Comparison of ENCODE assay signal across 8 cellular contexts in the genomic region with DNA sequence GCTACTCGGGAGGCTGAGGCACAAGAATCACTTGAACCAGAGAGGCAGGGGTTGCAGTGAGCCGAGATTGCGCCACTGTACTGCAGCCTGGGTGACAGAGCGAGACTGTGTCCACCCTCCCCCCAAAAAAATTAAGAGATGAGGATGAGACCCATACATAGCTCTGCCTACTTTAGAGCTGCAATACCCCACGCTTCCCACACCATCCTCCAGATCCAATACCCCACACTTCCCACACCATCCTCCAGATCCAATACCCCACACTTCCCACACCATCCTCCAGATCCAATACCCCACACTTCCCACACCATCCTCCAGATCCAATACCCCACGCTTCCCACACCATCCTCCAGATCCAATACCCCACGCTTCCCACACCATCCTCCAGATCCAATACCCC. TPM values are rescaled to one million over a fixed set of nuclear protein-coding genes. Genes with fewer than 3 reads are reported as not detected.
DNase-seq lines count a peak whose midpoint lies in the region; ATAC-seq, FAIRE-seq and TF ChIP-seq lines count a peak whose summit lies in the region.
"Not testable (repeated sequence)": the region's sequence is repeated elsewhere in the genome, so short reads cannot be mapped to it uniquely, and the experiment has no call there.

No MANE protein-coding gene starts in this region.

- CTCF ChIA-PET in A549 (lab: Yijun Ruan, JAX) (interaction anchor here (0.7 to 32.4 kb wide), 7 partner anchors 9 to 158 kb away, joined by 3 to 821 read pairs (median 5); partner anchors contain the start of gene TOR2A), IMR-90 (lab: Yijun Ruan, JAX) (interaction anchor here (0.6 kb wide), 1 partner anchor 9 kb away, joined by 3 read pairs; no protein-coding TSS in a partner anchor), SK-N-SH (lab: Yijun Ruan, JAX) (interaction anchor here (0.6 to 17.4 kb wide), 4 partner anchors 9 to 157 kb away, joined by 4 to 277 read pairs (median 8); partner anchors contain the start of gene TOR2A)

- WGBS in A549 (ENCODE audit: missing lambda C conversion rate): 97% methylated on average over 6 of the region's 7 CpGs
- 87% methylated on average over 3 of the region's 7 CpGs; no CpG with 5 or more reads in 1 of the 2 experiments for WGBS in IMR-90 (ENCODE audit: extremely low coverage in 2 of 2, insufficient read length in 1 of 2), 2 experiments
- 87% methylated on average over 7 of the region's 7 CpGs for WGBS in SK-N-SH (ENCODE audit: low lambda C conversion rate)

- peak overlapping the region; percentile 82 for H2AK5ac ChIP-seq in IMR-90 (ENCODE audit: low read depth, low read length)

- not testable (repeated sequence) for H2AK9ac ChIP-seq in IMR-90 (replicated peaks; ENCODE audit: low read depth, low read length, poor library complexity)

- intact Hi-C loops in CD14-positive monocyte (cut with micrococcal nuclease); IMR-90 (cut with micrococcal nuclease): not testable (repeated sequence)

- H3K27me3 ChIP-seq in IMR-90 (ENCODE audit: control insufficient read depth, insufficient read depth, low read length); SK-N-SH (ENCODE audit: insufficient read depth); astrocyte (ENCODE audit: insufficient read depth, low read length): not testable (repeated sequence)

- H4K20me1 ChIP-seq in IMR-90 (ENCODE audit: insufficient read depth, low read length); SK-N-SH (ENCODE audit: insufficient read depth); astrocyte (ENCODE audit: insufficient read depth, low read length): not testable (repeated sequence)

- TF ChIP-seq RAD21 in A549 (conservative IDR thresholded peaks at IDR 0.05 in 1 of 2, IDR thresholded peaks at IDR 0.05 in 1 of 2); IMR-90 (IDR thresholded peaks at IDR 0.05; ENCODE audit: low read length); SK-N-SH (IDR thresholded peaks at IDR 0.05; ENCODE audit: low read length): not testable (repeated sequence)

- not testable (repeated sequence) for BruUV-seq in IMR-90 (replicated peaks; lab: Mats Ljungman, UMichigan)

- peak overlapping the region; percentile 92 to 100; a peak in 5 of 6 replicates for H3K27ac ChIP-seq in A549
- not testable (repeated sequence) for H3K27ac ChIP-seq in IMR-90 (ENCODE audit: insufficient read depth, low read length); SK-N-SH (ENCODE audit: low read depth in 2 of 2, low read length in 1 of 2); astrocyte (ENCODE audit: low read depth, low read length)
- peak overlapping the region; percentile 100; the same call in 1 of the 2 replicates for H3K27ac ChIP-seq in VCaP

- not testable (repeated sequence) for H2BK5ac ChIP-seq in IMR-90 (ENCODE audit: low read depth, low read length, poor library complexity, severe bottlenecking)

- dilution Hi-C loops in IMR-90 (cut with HindIII; ENCODE audit: low sequenced_read_pairs, unreplicated experiment): not testable (repeated sequence)

- in situ Hi-C loops in IMR-90 (cut with MboI; ENCODE audit: low sequenced_read_pairs): not testable (repeated sequence)

- H3K9me1 ChIP-seq in IMR-90 (ENCODE audit: insufficient read depth, low read length): peaks cover 35% of the 10 kb centered on the region

- H3K4me1 Mint-ChIP-seq in CD14-positive monocyte: peaks cover 89% of the 10 kb centered on the region
- H3K4me1 Mint-ChIP-seq in astrocyte (ENCODE audit: low read depth, unreplicated experiment): peaks cover 36% of the 10 kb centered on the region
- peaks cover 72% of the 10 kb centered on the region for H3K4me1 Mint-ChIP-seq in stimulated activated effector memory CD8-positive, alpha-beta T cell treated with anti-CD3 and anti-CD28 coated beads, Interleukin-12 subunit alpha, Interleukin-12 subunit beta, amount 100 ng/mL, for 72 hours

- not testable (repeated sequence) for H4K91ac ChIP-seq in IMR-90 (ENCODE audit: insufficient read depth, low read depth, low read length)

- H3K14ac ChIP-seq in IMR-90 (replicated peaks; ENCODE audit: low read depth, low read length): not testable (repeated sequence)

- H3K9me3 ChIP-seq in A549; IMR-90 (ENCODE audit: control insufficient read depth, insufficient read depth, low read length); SK-N-SH; astrocyte (ENCODE audit: insufficient read depth, low read depth, low read length): not testable (repeated sequence)

- not testable (repeated sequence) for TF ChIP-seq EP300 in A549 (IDR thresholded peaks at IDR 0.05); SK-N-SH (IDR thresholded peaks at IDR 0.05; ENCODE audit: borderline replicate concordance in 1 of 2, low read depth in 1 of 2, low read length in 1 of 2)

- not testable (repeated sequence) for H3K9me3 Mint-ChIP-seq in CD14-positive monocyte; astrocyte (ENCODE audit: unreplicated experiment); stimulated activated effector memory CD8-positive, alpha-beta T cell treated with anti-CD3 and anti-CD28 coated beads, Interleukin-12 subunit alpha, Interleukin-12 subunit beta, amount 100 ng/mL, for 72 hours

- not testable (repeated sequence) for H3K9me2 ChIP-seq in SK-N-SH

- H3K4me1 ChIP-seq in A549 (peaks cover 84% of the 10 kb centered on the region), IMR-90 (ENCODE audit: control insufficient read depth, insufficient read depth, low read length) (peaks cover 41% of the 10 kb centered on the region), SK-N-SH (ENCODE audit: control insufficient read depth in 1 of 2, insufficient read depth in 2 of 2, low read depth in 1 of 2, low read length in 1 of 2) (peaks cover 6 to 16% of the 10 kb centered on the region in 2 experiments; a peak in 3 of 4 replicates), astrocyte (ENCODE audit: insufficient read depth, low read length) (peaks cover 45% of the 10 kb centered on the region)

- H2AFZ ChIP-seq in IMR-90 (replicated peaks; ENCODE audit: low read length, poor library complexity); SK-N-SH (ENCODE audit: low read depth); astrocyte (ENCODE audit: low read depth, low read length): not testable (repeated sequence)

- not testable (repeated sequence) for H3K18ac ChIP-seq in IMR-90 (ENCODE audit: low read depth, low read length)

- not testable (repeated sequence) for FAIRE-seq in A549 (lab: Jason Lieb, UNC); astrocyte (lab: Jason Lieb, UNC)
- peak; percentile 8 for FAIRE-seq in endometrium (lab: Jason Lieb, UNC)

- not testable (repeated sequence) for H3K36me3 ChIP-seq in IMR-90 (ENCODE audit: control insufficient read depth, insufficient read depth, low read length); astrocyte (ENCODE audit: insufficient read depth, low read length)
- peaks cover 0 to 14% of the 10 kb centered on the region in 2 experiments for H3K36me3 ChIP-seq in SK-N-SH (replicated peaks in 1 of 2; ENCODE audit: control insufficient read depth in 1 of 2, insufficient read depth in 2 of 2, low read length in 1 of 2)

- H3K23ac ChIP-seq in IMR-90 (ENCODE audit: low read depth, low read length): not testable (repeated sequence)

- H3K9ac ChIP-seq in IMR-90 (ENCODE audit: low read depth, low read length); SK-N-SH; astrocyte (ENCODE audit: low read length): not testable (repeated sequence)

- H3K79me1 ChIP-seq in IMR-90 (ENCODE audit: low read depth in 1 of 2, low read length in 2 of 2): peaks cover 27 to 80% of the 10 kb centered on the region in 2 experiments

- not testable (repeated sequence) for H4K5ac ChIP-seq in IMR-90 (ENCODE audit: low read depth, low read length)

- H3F3A ChIP-seq in SK-N-SH (replicated peaks; ENCODE audit: insufficient read depth): peaks cover 16% of the 10 kb centered on the region

- H3K36me3 Mint-ChIP-seq in CD14-positive monocyte: peaks cover 12 to 15% of the 10 kb centered on the region in 2 donors
- H3K36me3 Mint-ChIP-seq in astrocyte (ENCODE audit: low read depth, unreplicated experiment); stimulated activated effector memory CD8-positive, alpha-beta T cell treated with anti-CD3 and anti-CD28 coated beads, Interleukin-12 subunit alpha, Interleukin-12 subunit beta, amount 100 ng/mL, for 72 hours: not testable (repeated sequence)

- ATAC-seq in A549; IMR-90 (ENCODE audit: low read depth); stimulated activated effector memory CD8-positive, alpha-beta T cell treated with anti-CD3 and anti-CD28 coated beads, Interleukin-12 subunit alpha, Interleukin-12 subunit beta, amount 100 ng/mL, for 72 hours: not testable (repeated sequence)

- peak overlapping the region in 5 of 7 donors; percentile 21 to 100 (median 63) for H3K27ac Mint-ChIP-seq in CD14-positive monocyte
- H3K27ac Mint-ChIP-seq in astrocyte (ENCODE audit: unreplicated experiment): not testable (repeated sequence)
- H3K27ac Mint-ChIP-seq in stimulated activated effector memory CD8-positive, alpha-beta T cell treated with anti-CD3 and anti-CD28 coated beads, Interleukin-12 subunit alpha, Interleukin-12 subunit beta, amount 100 ng/mL, for 72 hours: peak overlapping the region; percentile 58

- not testable (repeated sequence) for TF ChIP-seq CTCF in A549 (IDR thresholded peaks at IDR 0.05); CD14-positive monocyte (IDR thresholded peaks at IDR 0.05); IMR-90 (conservative IDR thresholded peaks at IDR 0.05; ENCODE audit: low read depth, low read length); SK-N-SH (IDR thresholded peaks at IDR 0.05); VCaP (conservative IDR thresholded peaks at IDR 0.05); astrocyte (IDR thresholded peaks at IDR 0.05; ENCODE audit: insufficient read depth, low read depth, low read length)

- peak overlapping the region; percentile 65; the same call in 1 of the 3 replicates for H2BK15ac ChIP-seq in IMR-90 (ENCODE audit: low read depth, low read length)

- TF ChIP-seq POLR2A in A549 (IDR thresholded peaks at IDR 0.05; ENCODE audit: low read length); IMR-90 (IDR thresholded peaks at IDR 0.05; ENCODE audit: low read depth, low read length): not testable (repeated sequence)

- peak overlapping the region in 1 of 2 experiments; percentile 18; a peak in 1 of 4 replicates for H4K8ac ChIP-seq in IMR-90 (ENCODE audit: low read depth in 2 of 2, low read length in 2 of 2)

- H3K79me2 ChIP-seq in SK-N-SH (ENCODE audit: insufficient read depth): peaks cover 50% of the 10 kb centered on the region
- peaks cover 20% of the 10 kb centered on the region for H3K79me2 ChIP-seq in astrocyte (ENCODE audit: insufficient read depth, low read length)

- H3K56ac ChIP-seq in IMR-90 (ENCODE audit: extremely low read depth, insufficient read depth, low read length): not testable (repeated sequence)

- not testable (repeated sequence) for DNase-seq in A549 (ENCODE audit: low read depth in 1 of 2, low spot score in 1 of 2); CD14-positive monocyte (ENCODE audit: low spot score); IMR-90; SK-N-SH; astrocyte (ENCODE audit: low read depth); stimulated activated effector memory CD8-positive, alpha-beta T cell treated with anti-CD3 and anti-CD28 coated beads, Interleukin-12 subunit alpha, Interleukin-12 subunit beta, amount 100 ng/mL, for 72 hours (ENCODE audit: low spot score in 2 of 2)

- not testable (repeated sequence) for H3K4me3 Mint-ChIP-seq in CD14-positive monocyte; astrocyte (ENCODE audit: unreplicated experiment)
- H3K4me3 Mint-ChIP-seq in stimulated activated effector memory CD8-positive, alpha-beta T cell treated with anti-CD3 and anti-CD28 coated beads, Interleukin-12 subunit alpha, Interleukin-12 subunit beta, amount 100 ng/mL, for 72 hours: peak overlapping the region; percentile 89

- H3K27me3 Mint-ChIP-seq in CD14-positive monocyte (ENCODE audit: low read depth in 3 of 3); astrocyte (ENCODE audit: low read depth, unreplicated experiment): not testable (repeated sequence)

- H3K4me3 ChIP-seq in A549; IMR-90 (ENCODE audit: insufficient read depth, low read depth, low read length); SK-N-SH (ENCODE audit: low read depth in 2 of 2, low read length in 1 of 2); astrocyte (ENCODE audit: insufficient read depth, low read depth, low read length): not testable (repeated sequence)

- H2BK120ac ChIP-seq in IMR-90 (ENCODE audit: low read depth, low read length): peak overlapping the region; percentile 68

- H3K4ac ChIP-seq in IMR-90 (ENCODE audit: low read depth, low read length): peak overlapping the region; percentile 81

- H3K4me2 ChIP-seq in A549: peak overlapping the region; percentile 99; the same call in 2 of the 3 replicates
- H3K4me2 ChIP-seq in IMR-90 (ENCODE audit: low read depth, low read length): not testable (repeated sequence)
- peak overlapping the region; percentile 54; the same call in 1 of the 2 replicates for H3K4me2 ChIP-seq in SK-N-SH
- H3K4me2 ChIP-seq in astrocyte (ENCODE audit: low read length): peak overlapping the region; percentile 0

- H2BK20ac ChIP-seq in IMR-90 (ENCODE audit: low read depth, low read length): 0 out of 2 replicates have a peak overlapping the region, but pooled peaks have one; percentile 54

- POLR2A ChIA-PET in A549 (lab: Yijun Ruan, JAX): interaction anchor here (1.6 to 3.2 kb wide), 2 partner anchors 11 to 16 kb away, joined by 7 to 19 read pairs; no protein-coding TSS in a partner anchor
- POLR2A ChIA-PET in IMR-90 (lab: Charles Lee; ENCODE audit: unreplicated experiment); SK-N-SH (lab: Yijun Ruan, JAX): not testable (repeated sequence)

RNA-seq across cellular contexts. Expression of gene STXBP1, which starts 34.9 kb away (rescaled TPM):
- polyA plus RNA-seq in A549 (2011; rRNA removed): 13.3 and 20.4 TPM in 2 replicates
- polyA plus RNA-seq in A549 (2012; cell fraction: cytosol; rRNA removed): 12.7 and 14.5 TPM in 2 replicates
- polyA plus RNA-seq in A549 (2012; cell fraction: nucleus; rRNA removed): 16.5 and 22.0 TPM in 2 replicates
- 16.1 to 22.6 TPM (median 19.8 TPM) in 3 replicates for polyA plus RNA-seq in A549 (2017; fragmentation: RNase III; extraction: RNeasy Plus Mini Kit Qiagen cat#74134 plus additional on column Dnase treatment)
- 22.3 and 22.9 TPM in 2 replicates for polyA minus RNA-seq in A549 (2011; rRNA and poly(A)+ RNA removed)
- polyA plus RNA-seq in CD14-positive monocyte: under 1 TPM in 1 of 2 donors, not detected in 1; 0.59 TPM
- 15.8 and 18.9 TPM in 2 replicates for total RNA-seq in IMR-90 (2012; rRNA removed)
- 21.7 and 22.6 TPM in 2 replicates for polyA plus RNA-seq in IMR-90 (2012; rRNA removed)
- 17.5 and 24.5 TPM in 2 replicates for polyA plus RNA-seq in IMR-90 (2012; cell fraction: cytosol; rRNA removed)
- polyA plus RNA-seq in IMR-90 (2012; cell fraction: nucleus; rRNA removed; ENCODE audit: low replicate concordance): 26.3 and 44.5 TPM in 2 replicates
- 33.0 and 44.3 TPM in 2 replicates for polyA plus RNA-seq in SK-N-SH (2012; rRNA removed)
- 39.2 and 49.4 TPM in 2 replicates for polyA plus RNA-seq in SK-N-SH (2012; cell fraction: cytosol; rRNA removed)
- polyA plus RNA-seq in SK-N-SH (2012; cell fraction: nucleus; rRNA removed): 61.1 and 68.8 TPM in 2 replicates
- total RNA-seq in astrocyte: 39.6 and 45.4 TPM in 2 replicates

Comparison
In these comparisons a context has a peak if more than half of its experiments do, and no peak if none do; other contexts are left out.
1. RNA of gene STXBP1, which starts 34.9 kb away (polyA plus RNA-seq): 33.0 to 68.8 TPM in SK-N-SH, 17.5 to 44.5 TPM in IMR-90 and 12.7 to 22.6 TPM in A549; 0.59 TPM in CD14-positive monocyte; every median in the first group is over 4 times any median in the second.